Comparison of ENCODE assay signal across 8 cellular contexts in the genomic region with DNA sequence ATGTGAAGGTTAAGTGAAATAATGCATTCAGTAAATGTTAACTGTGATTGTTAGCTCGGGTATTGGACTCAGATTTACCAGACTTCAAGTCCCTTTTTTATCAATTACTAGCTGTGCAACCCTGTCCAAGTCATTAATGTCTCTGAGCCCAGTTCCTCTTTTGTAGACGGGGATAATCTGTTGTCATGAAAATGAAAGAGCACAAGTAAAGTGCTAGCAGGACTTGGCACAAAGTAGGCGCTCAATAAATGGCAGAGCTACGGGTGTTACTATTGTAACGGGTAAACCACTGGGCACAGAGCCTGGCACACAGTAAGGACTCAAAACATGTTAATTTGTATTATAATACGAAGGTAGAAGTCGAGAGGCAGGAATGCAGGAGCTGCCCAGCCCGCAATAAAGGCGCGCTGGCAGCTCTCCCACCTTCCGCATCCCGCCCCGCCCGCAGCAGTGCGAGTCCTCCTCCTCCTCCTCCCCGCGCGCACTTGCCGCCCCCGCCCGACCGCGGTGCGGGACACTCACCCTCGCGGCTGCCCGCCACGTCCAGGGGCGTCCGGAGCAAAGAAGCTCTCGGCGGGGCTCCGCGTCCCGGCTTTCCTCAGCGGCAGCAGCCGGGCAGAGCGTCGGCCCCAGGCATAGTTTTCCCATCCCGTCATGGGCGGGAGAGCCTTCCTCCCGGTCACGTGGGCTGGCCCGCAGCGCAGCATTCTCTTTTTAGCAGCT. TPM values are rescaled to one million over a fixed set of nuclear protein-coding genes. Genes with fewer than 3 reads are reported as not detected.
DNase-seq lines count a peak whose midpoint lies in the region; ATAC-seq and TF ChIP-seq lines count a peak whose summit lies in the region.

A gene with protein sequence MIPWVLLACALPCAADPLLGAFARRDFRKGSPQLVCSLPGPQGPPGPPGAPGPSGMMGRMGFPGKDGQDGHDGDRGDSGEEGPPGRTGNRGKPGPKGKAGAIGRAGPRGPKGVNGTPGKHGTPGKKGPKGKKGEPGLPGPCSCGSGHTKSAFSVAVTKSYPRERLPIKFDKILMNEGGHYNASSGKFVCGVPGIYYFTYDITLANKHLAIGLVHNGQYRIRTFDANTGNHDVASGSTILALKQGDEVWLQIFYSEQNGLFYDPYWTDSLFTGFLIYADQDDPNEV (minus strand): TSS at position 637 of the 723 bp plus-strand sequence. CDS start 15,615 bp downstream, outside the sequence.

- H3K4me3 ChIP-seq in mucosa of rectum (ENCODE audit: low read length in 2 of 2) = peak within 1 kb of the TSS; percentile 61 to 75

- H3K36me3 ChIP-seq in mucosa of rectum (ENCODE audit: control insufficient read depth in 2 of 2, insufficient read depth in 2 of 2, low read length in 2 of 2) = no peaks in the 10 kb centered on the region

- no peak for TF ChIP-seq CTCF in WTC11 (IDR thresholded peaks at IDR 0.05)
- TF ChIP-seq CTCF in type B pancreatic cell (conservative IDR thresholded peaks at IDR 0.05) = no peak

- H3K27ac Mint-ChIP-seq in WTC11 (no peak within 1 kb of the TSS), type B pancreatic cell (peak within 1 kb of the TSS; percentile 46)

- peaks cover 0 to 3% of the 10 kb centered on the region in 2 donors for H3K4me1 ChIP-seq in mucosa of rectum (ENCODE audit: control insufficient read depth in 2 of 2, insufficient read depth in 2 of 2, low read length in 2 of 2)

- H3K27me3 Mint-ChIP-seq in WTC11 (ENCODE audit: low read depth) = peaks cover 54% of the 10 kb centered on the region
- H3K27me3 Mint-ChIP-seq in type B pancreatic cell = peaks cover 71% of the 10 kb centered on the region

- CTCF ChIA-PET in WTC11 (lab: Charles Lee) = interaction anchor here (1.1 to 1.9 kb wide), 8 partner anchors 10 to 348 kb away, joined by 5 to 13 read pairs (median 8); no protein-coding TSS in a partner anchor

- H3K4me3 Mint-ChIP-seq in WTC11 = peak within 1 kb of the TSS; percentile 68
- peak within 1 kb of the TSS; percentile 82 for H3K4me3 Mint-ChIP-seq in type B pancreatic cell

- peak; percentile 16 for DNase-seq in DMS114 treated with DMSO at 0.1 percent for 48 hours (lab: John Stamatoyannopoulos, UW; ENCODE audit: unreplicated experiment)
- DNase-seq in WTC11 (ENCODE audit: low spot score) = peak; percentile 64
- DNase-seq in type B pancreatic cell (ENCODE audit: extremely low spot score, unreplicated experiment) = no peak

- H3K27me3 ChIP-seq in mucosa of rectum (ENCODE audit: control insufficient read depth in 2 of 2, insufficient read depth in 2 of 2, low read length in 2 of 2) = no peaks in the 10 kb centered on the region

- H3K4me1 Mint-ChIP-seq in WTC11 (peaks cover 11% of the 10 kb centered on the region), type B pancreatic cell (ENCODE audit: unreplicated experiment) (peaks cover 7% of the 10 kb centered on the region)

- POLR2A ChIA-PET in WTC11 (lab: Charles Lee) = interaction anchor here (0.6 kb wide), 1 partner anchor 26 kb away, joined by 8 read pairs; no protein-coding TSS in a partner anchor

- no peaks in the 10 kb centered on the region for H3K9me3 ChIP-seq in mucosa of rectum (ENCODE audit: control insufficient read depth in 2 of 2, low read length in 2 of 2)

- H3K9ac ChIP-seq in mucosa of rectum (ENCODE audit: low read depth in 1 of 2, low read length in 2 of 2) = peak within 1 kb of the TSS; percentile 4 to 36

- H3K36me3 Mint-ChIP-seq in WTC11 = no peaks in the 10 kb centered on the region
- no peaks in the 10 kb centered on the region for H3K36me3 Mint-ChIP-seq in type B pancreatic cell

- ATAC-seq in HG02642 (IDR thresholded peaks at IDR 0.05; ENCODE audit: poor library complexity, unreplicated experiment) (peak; percentile 50), WTC11 (peak; percentile 86), esophagus mucosa (peak; percentile 42), HG02623 (IDR thresholded peaks at IDR 0.05; ENCODE audit: unreplicated experiment) (no peak), GM21723 (IDR thresholded peaks at IDR 0.05; ENCODE audit: unreplicated experiment) (no peak)

- H3K9me3 Mint-ChIP-seq in WTC11 (no peaks in the 10 kb centered on the region), type B pancreatic cell (no peaks in the 10 kb centered on the region)

- H3K27ac ChIP-seq in mucosa of rectum (ENCODE audit: low read depth in 2 of 2, low read length in 2 of 2) = peak within 1 kb of the TSS in 1 of 2 donors; percentile 33

TF ChIP-seq in WTC11, 78 proteins besides CTCF, POLR2A, EP300 and RAD21 (continues in another document):
- TF ChIP-seq CREB1 (CRISPR knock-in tag; IDR thresholded peaks at IDR 0.05) (0 out of 2 replicates have a peak, but pooled peaks have one; percentile 40), ZNF138 (CRISPR knock-in tag; conservative IDR thresholded peaks at IDR 0.05) (0 out of 2 replicates have a peak, but pooled peaks have one; percentile 50), ZBTB21 (CRISPR knock-in tag; IDR thresholded peaks at IDR 0.05; ENCODE audit: borderline replicate concordance) (0 out of 2 replicates have a peak, but pooled peaks have one; percentile 50), NR3C1 (CRISPR knock-in tag; conservative IDR thresholded peaks at IDR 0.05; ENCODE audit: low read depth) (0 out of 2 replicates have a peak, but pooled peaks have one; percentile 62), TEAD4 (CRISPR knock-in tag; IDR thresholded peaks at IDR 0.05) (no peak), ZNF263 (CRISPR knock-in tag; IDR thresholded peaks at IDR 0.05; ENCODE audit: low read depth) (peak; percentile 88), FOXP1 (CRISPR knock-in tag; IDR thresholded peaks at IDR 0.05; ENCODE audit: borderline replicate concordance) (peak; percentile 60; the same call in 1 of the 2 replicates), RORB (CRISPR knock-in tag; IDR thresholded peaks at IDR 0.05) (no peak)
- TF ChIP-seq, protein P1, sequence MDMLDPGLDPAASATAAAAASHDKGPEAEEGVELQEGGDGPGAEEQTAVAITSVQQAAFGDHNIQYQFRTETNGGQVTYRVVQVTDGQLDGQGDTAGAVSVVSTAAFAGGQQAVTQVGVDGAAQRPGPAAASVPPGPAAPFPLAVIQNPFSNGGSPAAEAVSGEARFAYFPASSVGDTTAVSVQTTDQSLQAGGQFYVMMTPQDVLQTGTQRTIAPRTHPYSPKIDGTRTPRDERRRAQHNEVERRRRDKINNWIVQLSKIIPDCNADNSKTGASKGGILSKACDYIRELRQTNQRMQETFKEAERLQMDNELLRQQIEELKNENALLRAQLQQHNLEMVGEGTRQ (CRISPR knock-in tag; IDR thresholded peaks at IDR 0.05) = peak; percentile 96
- TF ChIP-seq, protein P2, sequence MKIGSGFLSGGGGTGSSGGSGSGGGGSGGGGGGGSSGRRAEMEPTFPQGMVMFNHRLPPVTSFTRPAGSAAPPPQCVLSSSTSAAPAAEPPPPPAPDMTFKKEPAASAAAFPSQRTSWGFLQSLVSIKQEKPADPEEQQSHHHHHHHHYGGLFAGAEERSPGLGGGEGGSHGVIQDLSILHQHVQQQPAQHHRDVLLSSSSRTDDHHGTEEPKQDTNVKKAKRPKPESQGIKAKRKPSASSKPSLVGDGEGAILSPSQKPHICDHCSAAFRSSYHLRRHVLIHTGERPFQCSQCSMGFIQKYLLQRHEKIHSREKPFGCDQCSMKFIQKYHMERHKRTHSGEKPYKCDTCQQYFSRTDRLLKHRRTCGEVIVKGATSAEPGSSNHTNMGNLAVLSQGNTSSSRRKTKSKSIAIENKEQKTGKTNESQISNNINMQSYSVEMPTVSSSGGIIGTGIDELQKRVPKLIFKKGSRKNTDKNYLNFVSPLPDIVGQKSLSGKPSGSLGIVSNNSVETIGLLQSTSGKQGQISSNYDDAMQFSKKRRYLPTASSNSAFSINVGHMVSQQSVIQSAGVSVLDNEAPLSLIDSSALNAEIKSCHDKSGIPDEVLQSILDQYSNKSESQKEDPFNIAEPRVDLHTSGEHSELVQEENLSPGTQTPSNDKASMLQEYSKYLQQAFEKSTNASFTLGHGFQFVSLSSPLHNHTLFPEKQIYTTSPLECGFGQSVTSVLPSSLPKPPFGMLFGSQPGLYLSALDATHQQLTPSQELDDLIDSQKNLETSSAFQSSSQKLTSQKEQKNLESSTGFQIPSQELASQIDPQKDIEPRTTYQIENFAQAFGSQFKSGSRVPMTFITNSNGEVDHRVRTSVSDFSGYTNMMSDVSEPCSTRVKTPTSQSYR (CRISPR knock-in tag; IDR thresholded peaks at IDR 0.05) = peak; percentile 55; the same call in 1 of the 2 replicates
- TF ChIP-seq, protein P3, sequence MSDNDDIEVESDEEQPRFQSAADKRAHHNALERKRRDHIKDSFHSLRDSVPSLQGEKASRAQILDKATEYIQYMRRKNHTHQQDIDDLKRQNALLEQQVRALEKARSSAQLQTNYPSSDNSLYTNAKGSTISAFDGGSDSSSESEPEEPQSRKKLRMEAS (CRISPR knock-in tag; IDR thresholded peaks at IDR 0.05) = peak; percentile 85
- TF ChIP-seq, protein P4, sequence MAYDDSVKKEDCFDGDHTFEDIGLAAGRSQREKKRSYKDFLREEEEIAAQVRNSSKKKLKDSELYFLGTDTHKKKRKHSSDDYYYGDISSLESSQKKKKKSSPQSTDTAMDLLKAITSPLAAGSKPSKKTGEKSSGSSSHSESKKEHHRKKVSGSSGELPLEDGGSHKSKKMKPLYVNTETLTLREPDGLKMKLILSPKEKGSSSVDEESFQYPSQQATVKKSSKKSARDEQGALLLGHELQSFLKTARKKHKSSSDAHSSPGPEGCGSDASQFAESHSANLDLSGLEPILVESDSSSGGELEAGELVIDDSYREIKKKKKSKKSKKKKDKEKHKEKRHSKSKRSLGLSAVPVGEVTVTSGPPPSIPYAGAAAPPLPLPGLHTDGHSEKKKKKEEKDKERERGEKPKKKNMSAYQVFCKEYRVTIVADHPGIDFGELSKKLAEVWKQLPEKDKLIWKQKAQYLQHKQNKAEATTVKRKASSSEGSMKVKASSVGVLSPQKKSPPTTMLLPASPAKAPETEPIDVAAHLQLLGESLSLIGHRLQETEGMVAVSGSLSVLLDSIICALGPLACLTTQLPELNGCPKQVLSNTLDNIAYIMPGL (CRISPR knock-in tag; IDR thresholded peaks at IDR 0.05) = peak; percentile 68; the same call in 1 of the 2 replicates
- TF ChIP-seq, protein P5, sequence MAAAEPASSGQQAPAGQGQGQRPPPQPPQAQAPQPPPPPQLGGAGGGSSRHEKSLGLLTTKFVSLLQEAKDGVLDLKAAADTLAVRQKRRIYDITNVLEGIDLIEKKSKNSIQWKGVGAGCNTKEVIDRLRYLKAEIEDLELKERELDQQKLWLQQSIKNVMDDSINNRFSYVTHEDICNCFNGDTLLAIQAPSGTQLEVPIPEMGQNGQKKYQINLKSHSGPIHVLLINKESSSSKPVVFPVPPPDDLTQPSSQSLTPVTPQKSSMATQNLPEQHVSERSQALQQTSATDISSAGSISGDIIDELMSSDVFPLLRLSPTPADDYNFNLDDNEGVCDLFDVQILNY (CRISPR knock-in tag; IDR thresholded peaks at IDR 0.05) = peak; percentile 70; the same call in 1 of the 2 replicates

RNA-seq across cellular contexts. Expression of the gene that starts here (rescaled TPM):
- total RNA-seq in WTC11 (2021) (0.25 to 0.52 TPM (median 0.44 TPM) in 3 replicates), esophagus mucosa (0.20 TPM), type B pancreatic cell (ENCODE audit: low replicate concordance) (0.21 and 0.31 TPM in 2 replicates)

Comparison
In these comparisons a context has a peak if more than half of its experiments do, and no peak if none do; other contexts are left out.
1. Peak in DNase-seq and ATAC-seq in WTC11; RNA of the gene not detected or under 1 TPM.
2. Peak in ATAC-seq in esophagus mucosa; RNA of the gene not detected or under 1 TPM.